ENCODE assay signal across 11 cellular contexts in the genomic region with DNA sequence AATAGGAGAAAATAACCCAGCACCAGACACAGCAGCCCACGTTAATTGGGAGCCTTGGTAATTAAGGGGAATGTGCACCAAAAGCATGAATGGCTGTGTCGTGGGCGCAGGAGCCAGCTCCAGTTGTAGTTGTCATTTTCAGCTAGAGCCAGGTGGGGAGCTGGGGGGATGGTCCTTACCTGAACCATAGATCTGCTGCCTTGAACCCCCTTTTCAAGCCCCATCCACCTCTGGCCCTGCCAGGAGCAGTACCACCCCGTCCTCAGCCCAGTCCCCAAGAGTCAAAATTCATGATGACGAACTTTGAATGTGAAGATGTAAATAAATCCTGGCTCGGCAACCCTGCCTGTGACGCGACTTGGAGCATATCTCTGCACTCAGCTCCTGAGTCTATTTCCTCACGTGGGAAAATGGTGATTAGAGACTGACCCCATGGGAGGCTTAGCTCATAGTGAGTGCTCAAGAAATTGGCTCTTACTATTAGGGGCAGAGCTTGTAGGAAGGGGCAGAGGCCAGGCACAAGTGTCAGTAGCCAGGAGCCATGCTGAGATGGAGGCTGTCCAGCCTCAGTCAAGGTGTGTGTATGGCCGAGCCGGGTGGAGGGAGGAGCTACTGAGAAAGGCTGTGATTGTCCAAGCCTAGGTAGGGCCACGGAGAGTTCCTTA. TPM values are rescaled to one million over a fixed set of nuclear protein-coding genes. Genes with fewer than 3 reads are reported as not detected.
A peak's percentile ranks its signal among the peaks of the same experiment; 100 is the strongest.
DNase-seq lines count a peak whose midpoint lies in the region; TF ChIP-seq lines count a peak whose summit lies in the region.
"Had no signal": no experiment of that assay in that cellular context is flagged by ENCODE, and none has a peak within 500 bp of the region (broad histone marks: within the 10 kb centered on the region; RNA-seq: fewer than 3 reads in every experiment).

No MANE protein-coding gene starts in this region.

- intact Hi-C loops in transverse colon (cut with DNase I; ENCODE audit: low total_unique reads), result no loop called here

- H2BK5ac ChIP-seq in mesendoderm (ENCODE audit: low read length), result no peak overlapping the region

- no peaks in the 10 kb centered on the region for H3K79me2 ChIP-seq in mesendoderm (ENCODE audit: control insufficient read depth, insufficient read depth, low read length)

- H3K4ac ChIP-seq in mesendoderm (ENCODE audit: low read depth, low read length), result no peak overlapping the region

- no peak for TF ChIP-seq CTCF in transverse colon (IDR thresholded peaks at IDR 0.05)
- no peak for TF ChIP-seq CTCF in GM13976 (IDR thresholded peaks at IDR 0.05; ENCODE audit: borderline replicate concordance, control extremely low read depth, extremely low read depth, insufficient read depth, missing control alignments)

- H3K27ac ChIP-seq in mesendoderm (ENCODE audit: low read depth, low read length) (no peak overlapping the region), transverse colon (peak overlapping the region; percentile 76 to 90 (median 83))

- no peak overlapping the region for H2AK5ac ChIP-seq in mesendoderm (ENCODE audit: low read length)

- peak overlapping the region; percentile 52 for H3K4me3 ChIP-seq in mesendoderm (ENCODE audit: low read length)
- H3K4me3 ChIP-seq in transverse colon, result peak overlapping the region; percentile 51 to 70 (median 58)

- in situ Hi-C loops in transverse colon (cut with MboI; ENCODE audit: low pct_ligation_motif_present in 1 of 4, low pct_unique_long_range_greater_than_20kb in 1 of 4, low sequenced_read_pairs in 3 of 4) (no loop called here), GM13976 (cut with MboI; ENCODE audit: low sequenced_read_pairs, unreplicated experiment) (no loop called here)

- WGBS in mesendoderm (ENCODE audit: extremely low coverage, insufficient coverage, low lambda C conversion rate), result no CpG with 5 or more reads among the region's 12 CpGs
- 52% methylated on average over 12 of the region's 12 CpGs; no CpG with 5 or more reads in 1 of the 2 donors for WGBS in transverse colon (ENCODE audit: low coverage in 1 of 2), 2 donors

- peak; percentile 51 for DNase-seq in activated CD8-positive, alpha-beta memory T cell treated with anti-CD3 and anti-CD28 coated beads for 24 hours
- no peak for DNase-seq in activated CD8-positive, alpha-beta memory T cell treated with anti-CD3 and anti-CD28 coated beads, Interleukin-2, amount 50 U/mL, for 4 hours
- DNase-seq in cerebellar nuclear complex (lab: John Stamatoyannopoulos, UW) (peak; percentile 75 to 85), mesendoderm (no peak), transverse colon (no peak), nucleus accumbens (lab: John Stamatoyannopoulos, UW) (no peak), GM13976 (ENCODE audit: low spot score) (no peak), NCI-H345 (lab: John Stamatoyannopoulos, UW) (no peak)

- H3K23ac ChIP-seq in mesendoderm (ENCODE audit: low read length), result no peak overlapping the region

- no peak overlapping the region for H4K5ac ChIP-seq in mesendoderm (ENCODE audit: low read length)

- peak overlapping the region; percentile 81 for H3K56ac ChIP-seq in mesendoderm (ENCODE audit: low read length)

- no peaks in the 10 kb centered on the region for H3K79me1 ChIP-seq in mesendoderm (ENCODE audit: low read length)

- H3K9me3 ChIP-seq in transverse colon, result no peaks in the 10 kb centered on the region
- H3K9me3 ChIP-seq: adrenal gland had no signal

- no peak overlapping the region for H4K8ac ChIP-seq in mesendoderm (ENCODE audit: low read depth, low read length)

- TF ChIP-seq POLR2A in transverse colon (IDR thresholded peaks at IDR 0.05), result no peak

- TF ChIP-seq EP300 in transverse colon (IDR thresholded peaks at IDR 0.05; ENCODE audit: low read depth), result no peak

- no peak overlapping the region for H3K18ac ChIP-seq in mesendoderm (ENCODE audit: low read length)

- H3K4me1 ChIP-seq in mesendoderm (ENCODE audit: control insufficient read depth, low read depth, low read length) (peaks cover 9% of the 10 kb centered on the region), transverse colon (peaks cover 0 to 45% (median 29%) of the 10 kb centered on the region in 4 donors)

- no peak overlapping the region for H2BK15ac ChIP-seq in mesendoderm (replicated peaks; ENCODE audit: low read depth)

- H2BK120ac ChIP-seq in mesendoderm (ENCODE audit: low read depth, low read length), result no peak overlapping the region

- H3K36me3 ChIP-seq in mesendoderm (ENCODE audit: control insufficient read depth, insufficient read depth, low read length) (no peaks in the 10 kb centered on the region), transverse colon (no peaks in the 10 kb centered on the region)
- H3K36me3 ChIP-seq: adrenal gland had no signal

- H3K27me3 ChIP-seq in mesendoderm (ENCODE audit: insufficient read depth, low read length, poor library complexity) (peaks cover 1% of the 10 kb centered on the region), transverse colon (peaks cover 57% of the 10 kb centered on the region)
- H3K27me3 ChIP-seq: adrenal gland had no signal

- peak overlapping the region; percentile 88 for H3K4me2 ChIP-seq in mesendoderm (ENCODE audit: low read length)

- peak overlapping the region; percentile 60 for H3K9ac ChIP-seq in mesendoderm (ENCODE audit: low read length)

RNA-seq across cellular contexts. Expression of a gene that starts 0.8 kb away (rescaled TPM):
- 14.1 TPM for polyA plus RNA-seq in mesendoderm (2013, experiment 1 of 2)
- polyA plus RNA-seq in mesendoderm (2013, experiment 2 of 2), result 14.4 TPM
- 10 to 100 TPM; 29.2 to 62.5 (median 46.0) TPM for total RNA-seq in transverse colon
- total RNA-seq: NCI-H460 had no signal

RNA-seq across cellular contexts. Expression of a gene that starts 52.0 kb away (rescaled TPM):
- polyA plus RNA-seq in mesendoderm (2013, experiment 1 of 2), result 1.6 TPM
- 1.4 TPM for polyA plus RNA-seq in mesendoderm (2013, experiment 2 of 2)
- total RNA-seq in transverse colon, result under 1 TPM in 2 of 4 donors, not detected in 2; 0.27 to 0.79 TPM
- total RNA-seq: NCI-H460, renal cortical epithelial cell had no signal

RNA-seq across cellular contexts. Expression of a gene that starts 52.7 kb away (rescaled TPM):
- 0.95 TPM for polyA plus RNA-seq in mesendoderm (2013, experiment 1 of 2)
- polyA plus RNA-seq in mesendoderm (2013, experiment 2 of 2), result 1.1 TPM
- total RNA-seq in transverse colon, result 1 to 10 TPM in 2 of 4 donors, under 1 TPM in 1, not detected in 1; 0.64 to 1.2 (median 1.1) TPM
- total RNA-seq: NCI-H460 had no signal

Comparison
In these comparisons a context has a peak if more than half of its experiments do, and no peak if none do; other contexts are left out.
1. DNase-seq: peak in activated CD8-positive, alpha-beta memory T cell treated with anti-CD3 and anti-CD28 coated beads for 24 hours (single experiment) and cerebellar nuclear complex (2 of 2); none in activated CD8-positive, alpha-beta memory T cell treated with anti-CD3 and anti-CD28 coated beads, Interleukin-2, amount 50 U/mL, for 4 hours (single experiment), mesendoderm (single experiment), transverse colon (single experiment), nucleus accumbens (0 of 56), GM13976 (single experiment) and NCI-H345 (single experiment).